1 cellular context compared by ENCODE assay signal in genomic region chrX:16892504-16893362, GRCh38.
TF ChIP-seq lines count a peak whose summit lies in the region.

No MANE protein-coding gene starts in this region.

TF ChIP-seq in endothelial cell of umbilical vein, 7 proteins besides CTCF, POLR2A, EP300 and RAD21 (continued from another document):
- TF ChIP-seq MYC (IDR thresholded peaks at IDR 0.05; ENCODE audit: low read depth, low read length) (no peak), JUN (IDR thresholded peaks at IDR 0.05; ENCODE audit: borderline replicate concordance, insufficient read depth, insufficient read length, low read depth) (no peak)
